Comparison of ENCODE assay signal across 8 cellular contexts in the genomic region with DNA sequence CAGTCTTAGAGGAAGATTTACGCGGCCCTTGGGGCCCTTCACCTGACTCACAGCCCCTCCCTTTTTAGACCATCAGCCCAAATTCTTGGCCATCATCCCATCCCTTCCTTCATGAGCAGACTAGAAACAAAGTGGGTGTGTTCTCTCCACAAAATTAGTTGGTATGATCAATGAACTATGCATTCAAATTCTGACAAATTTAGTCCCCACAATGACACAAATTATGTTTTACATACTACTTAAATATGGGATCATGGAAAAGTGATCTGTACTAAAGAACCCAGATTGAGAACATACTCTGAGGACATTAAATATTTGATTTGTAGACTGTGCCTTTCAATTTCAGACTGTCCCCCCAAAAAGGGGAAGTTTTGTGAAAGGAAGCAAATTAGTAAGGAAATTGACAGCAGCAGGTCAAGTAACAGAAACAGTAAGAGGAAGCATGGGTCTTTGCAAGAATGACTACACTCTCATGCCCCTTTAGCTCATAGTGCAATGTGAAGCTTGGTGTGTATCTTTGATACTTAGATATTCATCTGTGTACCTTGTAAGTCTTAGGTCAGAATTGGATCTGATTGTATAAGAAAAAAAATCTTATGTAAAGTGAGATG. TPM values are rescaled to one million over a fixed set of nuclear protein-coding genes. Genes with fewer than 3 reads are reported as not detected.
DNase-seq lines count a peak whose midpoint lies in the region; ATAC-seq and TF ChIP-seq lines count a peak whose summit lies in the region.

No MANE protein-coding gene starts in this region.

- H3K4me3 ChIP-seq in HL-60 (replicated peaks; ENCODE audit: insufficient read depth, low read length) (no peak overlapping the region), esophagus muscularis mucosa (no peak overlapping the region)

- 85% methylated on average over 2 of the region's 2 CpGs for WGBS in esophagus muscularis mucosa

- H3K27me3 ChIP-seq in HL-60 (ENCODE audit: insufficient read depth, poor library complexity, severe bottlenecking) (no peaks in the 10 kb centered on the region), esophagus muscularis mucosa (no peaks in the 10 kb centered on the region)

- no peak overlapping the region for H3K4me3 Mint-ChIP-seq in Calu3 (ENCODE audit: low read depth, unreplicated experiment)

- BruUV-seq in Calu3 (replicated peaks; lab: Mats Ljungman, UMichigan): no TSS peak

- TF ChIP-seq CTCF in Calu3 (IDR thresholded peaks at IDR 0.05; ENCODE audit: unreplicated experiment) (no peak), HL-60 (IDR thresholded peaks at IDR 0.05; ENCODE audit: insufficient read depth, low read length) (no peak), esophagus muscularis mucosa (IDR thresholded peaks at IDR 0.05) (no peak)

- peak overlapping the region; percentile 90 for H3K27ac ChIP-seq in HL-60 (replicated peaks)
- no peak overlapping the region for H3K27ac ChIP-seq in esophagus muscularis mucosa (replicated peaks in 1 of 4)

- H3K36me3 ChIP-seq in esophagus muscularis mucosa: no peaks in the 10 kb centered on the region

- DNase-seq in Calu3: no peak
- DNase-seq in HL-60 (ENCODE audit: low read depth in 1 of 2, low spot score in 1 of 2): peak; percentile 41 to 82
- DNase-seq in dermis blood vessel endothelial cell: peak; percentile 63
- no peak for DNase-seq in retina
- no peak for DNase-seq in NCI-H345 treated with DMSO at 0.1 percent for 48 hours (lab: John Stamatoyannopoulos, UW; ENCODE audit: unreplicated experiment)
- no peak for DNase-seq in esophagus muscularis mucosa (ENCODE audit: extremely low spot score)
- DNase-seq in LoVo (ENCODE audit: low spot score): no peak

- H3K9me3 ChIP-seq in esophagus muscularis mucosa: no peaks in the 10 kb centered on the region

- peaks cover 21% of the 10 kb centered on the region for H3K36me3 Mint-ChIP-seq in Calu3 (ENCODE audit: insufficient read depth, unreplicated experiment)

- peak; percentile 32 for ATAC-seq in GM21515 (IDR thresholded peaks at IDR 0.05; ENCODE audit: unreplicated experiment)

- no peaks in the 10 kb centered on the region for H3K9me3 Mint-ChIP-seq in Calu3 (ENCODE audit: low read depth, unreplicated experiment)

- H3K4me1 Mint-ChIP-seq in Calu3 (ENCODE audit: low read depth, unreplicated experiment): peaks cover 26% of the 10 kb centered on the region

- H3K4me1 ChIP-seq in esophagus muscularis mucosa: peaks cover 13 to 31% (median 28%) of the 10 kb centered on the region in 4 donors

- TF ChIP-seq EP300 in esophagus muscularis mucosa (IDR thresholded peaks at IDR 0.05): no peak

- intact Hi-C loops in Calu3 (cut with micrococcal nuclease; ENCODE audit: unreplicated experiment) (loop anchor here (5.0 kb wide), 1 partner anchor 52 kb away; no protein-coding TSS in a partner anchor), esophagus muscularis mucosa (cut with DNase I) (no loop called here)

- TF ChIP-seq POLR2A in esophagus muscularis mucosa (IDR thresholded peaks at IDR 0.05; ENCODE audit: low read depth): no peak

- no peaks in the 10 kb centered on the region for H3K27me3 Mint-ChIP-seq in Calu3 (ENCODE audit: unreplicated experiment)

- H3K27ac Mint-ChIP-seq in Calu3 (ENCODE audit: unreplicated experiment): peak overlapping the region; percentile 100

- CTCF ChIA-PET in Calu3 (lab: Charles Lee): interaction anchor here (0.6 to 1.2 kb wide), 2 partner anchors 175 to 407 kb away, joined by 3 to 5 read pairs; no protein-coding TSS in a partner anchor

RNA-seq across cellular contexts. Expression of gene MAPRE2, which starts 2.2 kb away (rescaled TPM):
- 31.4 and 32.9 TPM in 2 replicates for total RNA-seq in Calu3 (2022)
- 29.8 and 35.8 TPM in 2 replicates for total RNA-seq in dermis blood vessel endothelial cell
- total RNA-seq in esophagus muscularis mucosa: 10 to 100 TPM; 22.2 to 32.2 (median 24.5) TPM

Comparison
In these comparisons a context has a peak if more than half of its experiments do, and no peak if none do; other contexts are left out.
1. DNase-seq: peak in HL-60 (2 of 2) and dermis blood vessel endothelial cell (single experiment); none in Calu3 (single experiment), retina (single experiment), NCI-H345 treated with DMSO at 0.1 percent for 48 hours (single experiment), esophagus muscularis mucosa (single experiment) and LoVo (single experiment).